8 cellular contexts compared by ENCODE assay signal in genomic region chr7:43729214-43729923, GRCh38. TPM values are rescaled to one million over a fixed set of nuclear protein-coding genes. Genes with fewer than 3 reads are reported as not detected.
DNase-seq lines count a peak whose midpoint lies in the region; ATAC-seq and TF ChIP-seq lines count a peak whose summit lies in the region.

TSS of gene COA1 (minus strand) at chr7:43729523. CDS start at chr7:43648614, 80,909 bp downstream.

- DNase-seq in CD4-positive, alpha-beta T cell = peak; percentile 68 to 81 (median 73)
- DNase-seq in NCI-H774 (lab: John Stamatoyannopoulos, UW) (peak; percentile 88), dermis microvascular lymphatic vessel endothelial cell (ENCODE audit: low read depth in 2 of 2) (peak; percentile 84 to 92)
- peak; percentile 83 to 86 for DNase-seq in activated CD4-positive, alpha-beta T cell treated with anti-CD3 and anti-CD28 coated beads, Interleukin-2, amount 50 U/mL, for 48 hours
- peak; percentile 83 for DNase-seq in stimulated activated CD4-positive, alpha-beta T cell treated with anti-CD3 and anti-CD28 coated beads, Interleukin-4, amount 100 ng/mL, for 1 hour

- no peaks in the 10 kb centered on the region for H3K9me3 ChIP-seq in CD4-positive, alpha-beta T cell (ENCODE audit: control insufficient read depth, low read length)
- no peaks in the 10 kb centered on the region for H3K9me3 ChIP-seq in liver (ENCODE audit: control insufficient read depth in 4 of 4, low read length in 3 of 4)

- no peak for TF ChIP-seq CTCF in CD4-positive, alpha-beta T cell (IDR thresholded peaks at IDR 0.05)
- TF ChIP-seq CTCF in liver (IDR thresholded peaks at IDR 0.05; ENCODE audit: low read depth, low read length, missing input control) = no peak

- H3K36me3 ChIP-seq in liver (ENCODE audit: control insufficient read depth in 4 of 4, insufficient read depth in 3 of 4, low read depth in 1 of 4, low read length in 3 of 4) = no peaks in the 10 kb centered on the region

- H3K4me3 ChIP-seq in liver (ENCODE audit: low read depth in 1 of 3, low read length in 3 of 3) = peak within 1 kb of the TSS; percentile 58 to 99 (median 74)

- no peaks in the 10 kb centered on the region for H3K27me3 ChIP-seq in CD4-positive, alpha-beta T cell (ENCODE audit: control insufficient read depth, insufficient read depth, low read length)
- H3K27me3 ChIP-seq in liver (ENCODE audit: control insufficient read depth in 4 of 4, insufficient read depth in 4 of 4, low read length in 3 of 4) = no peaks in the 10 kb centered on the region

- peaks cover 55% of the 10 kb centered on the region for H3K4me1 Mint-ChIP-seq in CD4-positive, alpha-beta T cell (ENCODE audit: low read depth)

- H3K4me3 Mint-ChIP-seq in CD4-positive, alpha-beta T cell = peak within 1 kb of the TSS; percentile 96

- WGBS in liver = under 1% methylated on average over 66 of the region's 66 CpGs

- H3K36me3 Mint-ChIP-seq in CD4-positive, alpha-beta T cell (ENCODE audit: low read depth) = peaks cover 10% of the 10 kb centered on the region

- peak within 1 kb of the TSS; percentile 75 for H3K27ac ChIP-seq in CD4-positive, alpha-beta T cell (ENCODE audit: low read depth, low read length)
- H3K27ac ChIP-seq in liver (ENCODE audit: low read depth in 1 of 2, low read length in 2 of 2) = peak within 1 kb of the TSS; percentile 24 to 88

- POLR2A ChIA-PET in CD4-positive, alpha-beta T cell (lab: Charles Lee) = interaction anchor here (0.5 to 2.6 kb wide), 14 partner anchors 9 to 1261 kb away, joined by 3 to 19 read pairs (median 4); partner anchors contain the start of genes BLVRA, MRPL32, PSMA2 and STK17A

- H3K9ac ChIP-seq in liver (ENCODE audit: low read depth in 1 of 2, low read length in 2 of 2) = peak within 1 kb of the TSS; percentile 83 to 94

- peak within 1 kb of the TSS; percentile 91 for H3K27ac Mint-ChIP-seq in CD4-positive, alpha-beta T cell

- peak; percentile 93 for ATAC-seq in CD4-positive, alpha-beta T cell (ENCODE audit: poor library complexity)
- ATAC-seq in GM19397 (IDR thresholded peaks at IDR 0.05; ENCODE audit: unreplicated experiment) (peak; percentile 89), HG03565 (IDR thresholded peaks at IDR 0.05; ENCODE audit: unreplicated experiment) (peak; percentile 66)

- peaks cover 0 to 13% (median 7%) of the 10 kb centered on the region in 4 donors for H3K4me1 ChIP-seq in liver (ENCODE audit: control insufficient read depth in 4 of 4, insufficient read depth in 4 of 4, low read length in 3 of 4)

- CTCF ChIA-PET in CD4-positive, alpha-beta T cell (lab: Charles Lee) = interaction anchor here (0.6 to 4.5 kb wide), 7 partner anchors 8 to 147 kb away, joined by 3 to 45 read pairs (median 5); partner anchors contain the start of gene STK17A

- no peaks in the 10 kb centered on the region for H3K27me3 Mint-ChIP-seq in CD4-positive, alpha-beta T cell

- H3K9me3 Mint-ChIP-seq in CD4-positive, alpha-beta T cell = no peaks in the 10 kb centered on the region

- peak; percentile 45 to 52 for TF ChIP-seq RAD21 in liver (IDR thresholded peaks at IDR 0.05)

- intact Hi-C loops in CD4-positive, alpha-beta T cell (cut with DNase I, micrococcal nuclease) = loop anchor here (5.0 to 10.0 kb wide), 2 partner anchors 33 to 195 kb away; partner anchors contain the start of gene UBE2D4 (in 1 of the 2)

TF ChIP-seq in liver, 16 proteins besides CTCF, POLR2A, EP300 and RAD21:
- no peak for TF ChIP-seq FOXA1 (IDR thresholded peaks at IDR 0.05)
- peak; percentile 17 to 18 for TF ChIP-seq HNF4A (conservative IDR thresholded peaks at IDR 0.05)
- no peak for TF ChIP-seq FOXA2 (IDR thresholded peaks at IDR 0.05)
- TF ChIP-seq, protein P1, sequence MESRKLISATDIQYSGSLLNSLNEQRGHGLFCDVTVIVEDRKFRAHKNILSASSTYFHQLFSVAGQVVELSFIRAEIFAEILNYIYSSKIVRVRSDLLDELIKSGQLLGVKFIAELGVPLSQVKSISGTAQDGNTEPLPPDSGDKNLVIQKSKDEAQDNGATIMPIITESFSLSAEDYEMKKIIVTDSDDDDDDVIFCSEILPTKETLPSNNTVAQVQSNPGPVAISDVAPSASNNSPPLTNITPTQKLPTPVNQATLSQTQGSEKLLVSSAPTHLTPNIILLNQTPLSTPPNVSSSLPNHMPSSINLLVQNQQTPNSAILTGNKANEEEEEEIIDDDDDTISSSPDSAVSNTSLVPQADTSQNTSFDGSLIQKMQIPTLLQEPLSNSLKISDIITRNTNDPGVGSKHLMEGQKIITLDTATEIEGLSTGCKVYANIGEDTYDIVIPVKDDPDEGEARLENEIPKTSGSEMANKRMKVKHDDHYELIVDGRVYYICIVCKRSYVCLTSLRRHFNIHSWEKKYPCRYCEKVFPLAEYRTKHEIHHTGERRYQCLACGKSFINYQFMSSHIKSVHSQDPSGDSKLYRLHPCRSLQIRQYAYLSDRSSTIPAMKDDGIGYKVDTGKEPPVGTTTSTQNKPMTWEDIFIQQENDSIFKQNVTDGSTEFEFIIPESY (IDR thresholded peaks at IDR 0.05) = peak; percentile 44
- peak; percentile 77 to 93 for TF ChIP-seq GABPA (IDR thresholded peaks at IDR 0.05 in 1 of 2, conservative IDR thresholded peaks at IDR 0.05 in 1 of 2)
- peak; percentile 68 for TF ChIP-seq MAX (IDR thresholded peaks at IDR 0.05)
- peak; percentile 51 for TF ChIP-seq SP1 (IDR thresholded peaks at IDR 0.05)
- TF ChIP-seq, protein P2, sequence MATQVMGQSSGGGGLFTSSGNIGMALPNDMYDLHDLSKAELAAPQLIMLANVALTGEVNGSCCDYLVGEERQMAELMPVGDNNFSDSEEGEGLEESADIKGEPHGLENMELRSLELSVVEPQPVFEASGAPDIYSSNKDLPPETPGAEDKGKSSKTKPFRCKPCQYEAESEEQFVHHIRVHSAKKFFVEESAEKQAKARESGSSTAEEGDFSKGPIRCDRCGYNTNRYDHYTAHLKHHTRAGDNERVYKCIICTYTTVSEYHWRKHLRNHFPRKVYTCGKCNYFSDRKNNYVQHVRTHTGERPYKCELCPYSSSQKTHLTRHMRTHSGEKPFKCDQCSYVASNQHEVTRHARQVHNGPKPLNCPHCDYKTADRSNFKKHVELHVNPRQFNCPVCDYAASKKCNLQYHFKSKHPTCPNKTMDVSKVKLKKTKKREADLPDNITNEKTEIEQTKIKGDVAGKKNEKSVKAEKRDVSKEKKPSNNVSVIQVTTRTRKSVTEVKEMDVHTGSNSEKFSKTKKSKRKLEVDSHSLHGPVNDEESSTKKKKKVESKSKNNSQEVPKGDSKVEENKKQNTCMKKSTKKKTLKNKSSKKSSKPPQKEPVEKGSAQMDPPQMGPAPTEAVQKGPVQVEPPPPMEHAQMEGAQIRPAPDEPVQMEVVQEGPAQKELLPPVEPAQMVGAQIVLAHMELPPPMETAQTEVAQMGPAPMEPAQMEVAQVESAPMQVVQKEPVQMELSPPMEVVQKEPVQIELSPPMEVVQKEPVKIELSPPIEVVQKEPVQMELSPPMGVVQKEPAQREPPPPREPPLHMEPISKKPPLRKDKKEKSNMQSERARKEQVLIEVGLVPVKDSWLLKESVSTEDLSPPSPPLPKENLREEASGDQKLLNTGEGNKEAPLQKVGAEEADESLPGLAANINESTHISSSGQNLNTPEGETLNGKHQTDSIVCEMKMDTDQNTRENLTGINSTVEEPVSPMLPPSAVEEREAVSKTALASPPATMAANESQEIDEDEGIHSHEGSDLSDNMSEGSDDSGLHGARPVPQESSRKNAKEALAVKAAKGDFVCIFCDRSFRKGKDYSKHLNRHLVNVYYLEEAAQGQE (IDR thresholded peaks at IDR 0.05) = peak; percentile 46
- TF ChIP-seq ATF3 (IDR thresholded peaks at IDR 0.05) = no peak
- TF ChIP-seq TAF1 (conservative IDR thresholded peaks at IDR 0.05) = peak; percentile 92
- TF ChIP-seq EGR1 (IDR thresholded peaks at IDR 0.05; ENCODE audit: low read depth in 2 of 2) = no peak
- peak; percentile 12 to 27 for TF ChIP-seq JUND (IDR thresholded peaks at IDR 0.05)
- no peak for TF ChIP-seq HNF4G (IDR thresholded peaks at IDR 0.05)
- peak; percentile 61 for TF ChIP-seq YY1 (IDR thresholded peaks at IDR 0.05)
- peak; percentile 49 to 57 for TF ChIP-seq RXRA (IDR thresholded peaks at IDR 0.05)
- TF ChIP-seq NR2F2 (IDR thresholded peaks at IDR 0.05) = peak; percentile 66

RNA-seq across cellular contexts. Expression of gene COA1, which starts in this region (rescaled TPM):
- total RNA-seq in CD4-positive, alpha-beta T cell = 10 to 100 TPM; 78.9 to 80.7 TPM
- total RNA-seq in dermis microvascular lymphatic vessel endothelial cell (30.2 and 33.6 TPM in 2 replicates), liver (10 to 100 TPM; 33.5 to 37.8 TPM)
- polyA plus RNA-seq in liver = 10 to 100 TPM; 16.6 to 25.3 TPM

Comparison
In these comparisons a context has a peak if more than half of its experiments do, and no peak if none do; other contexts are left out.
1. Peak in every context shown above with its lines: DNase-seq, ATAC-seq, H3K4me3 ChIP-seq and H3K27ac ChIP-seq.